In the genomic region with DNA sequence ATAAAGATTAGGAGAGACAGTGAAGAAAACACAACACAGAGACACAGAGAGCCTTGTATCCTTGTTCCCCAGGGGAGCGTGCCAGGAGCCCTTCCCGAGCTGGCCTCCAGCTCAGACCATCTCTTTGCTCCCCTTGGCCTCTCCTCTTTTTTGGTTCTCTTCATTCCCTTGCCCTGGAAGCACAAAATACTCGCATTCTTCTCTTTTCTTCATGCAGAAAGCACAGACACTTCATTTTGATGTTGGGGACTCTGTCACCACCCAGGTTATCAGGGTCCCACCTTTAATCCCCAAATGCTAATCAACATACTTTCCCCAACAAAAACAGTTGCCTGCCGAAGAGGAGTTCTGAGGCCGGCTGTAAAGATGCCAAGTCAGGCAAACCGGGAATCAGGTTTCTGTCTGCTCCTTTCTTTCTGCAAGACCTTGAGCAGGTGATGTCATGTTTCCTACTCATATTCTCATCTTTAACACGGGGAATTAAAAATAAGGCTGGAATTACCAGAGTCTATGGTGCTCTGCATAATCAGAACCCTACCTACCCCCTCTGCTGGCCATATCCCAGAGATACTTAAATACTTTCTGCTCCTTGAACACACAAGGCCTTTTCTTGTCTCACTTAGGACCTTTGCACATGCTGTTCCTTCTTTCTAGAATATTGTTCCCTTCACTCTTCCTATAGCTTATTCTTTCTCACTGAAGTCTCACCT, we compare ENCODE assay signal across 10 cellular contexts. TPM values are rescaled to one million over a fixed set of nuclear protein-coding genes. Genes with fewer than 3 reads are reported as not detected.
DNase-seq lines count a peak whose midpoint lies in the region; ATAC-seq and TF ChIP-seq lines count a peak whose summit lies in the region.
"Had no signal": no experiment of that assay in that cellular context is flagged by ENCODE, and none has a peak within 500 bp of the region (broad histone marks: within the 10 kb centered on the region; RNA-seq: fewer than 3 reads in every experiment).

No MANE protein-coding gene starts in this region.

- H3K27me3 Mint-ChIP-seq in nephron progenitor cell (ENCODE audit: low read depth, poor library complexity): peaks cover 4% of the 10 kb centered on the region
- H3K27me3 Mint-ChIP-seq: stimulated activated naive CD8-positive, alpha-beta T cell treated with anti-CD3 and anti-CD28 coated beads, Interleukin-15, Interleukin-2, amounts not matched to agents 100 ng/mL and 50 ng/mL, for 24 hours had no signal

- H3K27ac ChIP-seq in brain microvascular endothelial cell: no peak overlapping the region

- H3K4me3 ChIP-seq in LNCaP clone FGC (ENCODE audit: low read depth, low read length): no peak overlapping the region
- H3K4me3 ChIP-seq in brain microvascular endothelial cell (ENCODE audit: low read depth, low read length): no peak overlapping the region
- H3K4me3 ChIP-seq: mucosa of descending colon had no signal

- H3K36me3 Mint-ChIP-seq in nephron progenitor cell (ENCODE audit: low read depth): no peaks in the 10 kb centered on the region

- H3K4me1 Mint-ChIP-seq in nephron progenitor cell: no peaks in the 10 kb centered on the region

- ATAC-seq in HG02884 (IDR thresholded peaks at IDR 0.05; ENCODE audit: unreplicated experiment) (no peak), HG02571 (IDR thresholded peaks at IDR 0.05; ENCODE audit: unreplicated experiment) (no peak)
- ATAC-seq: mucosa of descending colon had no signal

- TF ChIP-seq CTCF in LNCaP clone FGC (IDR thresholded peaks at IDR 0.05; ENCODE audit: control insufficient read depth, extremely low read depth, insufficient read depth) (0 out of 2 replicates have a peak, but pooled peaks have one; percentile 17), brain microvascular endothelial cell (IDR thresholded peaks at IDR 0.05; ENCODE audit: low read depth, low read length, missing control alignments) (peak; percentile 43), nephron progenitor cell (IDR thresholded peaks at IDR 0.05) (peak; percentile 36)

- no peaks in the 10 kb centered on the region for H3K27me3 ChIP-seq in brain microvascular endothelial cell (replicated peaks)

- no peak overlapping the region for H3K27ac Mint-ChIP-seq in nephron progenitor cell
- H3K27ac Mint-ChIP-seq: stimulated activated naive CD8-positive, alpha-beta T cell treated with anti-CD3 and anti-CD28 coated beads, Interleukin-15, Interleukin-2, amounts not matched to agents 100 ng/mL and 50 ng/mL, for 24 hours had no signal

- H3K9me3 Mint-ChIP-seq in nephron progenitor cell: peaks cover 9% of the 10 kb centered on the region
- H3K9me3 Mint-ChIP-seq: stimulated activated naive CD8-positive, alpha-beta T cell treated with anti-CD3 and anti-CD28 coated beads, Interleukin-15, Interleukin-2, amounts not matched to agents 100 ng/mL and 50 ng/mL, for 24 hours had no signal

- H3K36me3 ChIP-seq in brain microvascular endothelial cell (replicated peaks): no peaks in the 10 kb centered on the region

- peak; percentile 69 for DNase-seq in ELR (ENCODE audit: low read depth)
- DNase-seq in LNCaP clone FGC (ENCODE audit: low read depth): no peak
- DNase-seq in brain microvascular endothelial cell: peak; percentile 62
- DNase-seq in nephron progenitor cell: no peak
- no peak for DNase-seq in ureter (ENCODE audit: low spot score)
- no peak for DNase-seq in DMS153 (lab: John Stamatoyannopoulos, UW)

- H3K4me3 Mint-ChIP-seq in nephron progenitor cell: no peak overlapping the region
- H3K4me3 Mint-ChIP-seq: stimulated activated naive CD8-positive, alpha-beta T cell treated with anti-CD3 and anti-CD28 coated beads, Interleukin-15, Interleukin-2, amounts not matched to agents 100 ng/mL and 50 ng/mL, for 24 hours had no signal

- in situ Hi-C loops in brain microvascular endothelial cell (cut with HindIII; ENCODE audit: low pct_ligation_motif_present, low sequenced_read_pairs): no loop called here

RNA-seq across cellular contexts. Expression of a gene that starts 21.7 kb away (rescaled TPM):
- not detected for total RNA-seq in ureter
- total RNA-seq: mucosa of descending colon had no signal

Comparison
In these comparisons a context has a peak if more than half of its experiments do, and no peak if none do; other contexts are left out.
1. DNase-seq: peak in ELR (single experiment) and brain microvascular endothelial cell (single experiment); none in LNCaP clone FGC (single experiment), nephron progenitor cell (single experiment), ureter (single experiment) and DMS153 (single experiment).
2. Peak in every context shown above with its lines, with median percentiles within 50 percentile points of each other: CTCF ChIP-seq.